Comparison of ENCODE assay signal across 8 cellular contexts in the genomic region with DNA sequence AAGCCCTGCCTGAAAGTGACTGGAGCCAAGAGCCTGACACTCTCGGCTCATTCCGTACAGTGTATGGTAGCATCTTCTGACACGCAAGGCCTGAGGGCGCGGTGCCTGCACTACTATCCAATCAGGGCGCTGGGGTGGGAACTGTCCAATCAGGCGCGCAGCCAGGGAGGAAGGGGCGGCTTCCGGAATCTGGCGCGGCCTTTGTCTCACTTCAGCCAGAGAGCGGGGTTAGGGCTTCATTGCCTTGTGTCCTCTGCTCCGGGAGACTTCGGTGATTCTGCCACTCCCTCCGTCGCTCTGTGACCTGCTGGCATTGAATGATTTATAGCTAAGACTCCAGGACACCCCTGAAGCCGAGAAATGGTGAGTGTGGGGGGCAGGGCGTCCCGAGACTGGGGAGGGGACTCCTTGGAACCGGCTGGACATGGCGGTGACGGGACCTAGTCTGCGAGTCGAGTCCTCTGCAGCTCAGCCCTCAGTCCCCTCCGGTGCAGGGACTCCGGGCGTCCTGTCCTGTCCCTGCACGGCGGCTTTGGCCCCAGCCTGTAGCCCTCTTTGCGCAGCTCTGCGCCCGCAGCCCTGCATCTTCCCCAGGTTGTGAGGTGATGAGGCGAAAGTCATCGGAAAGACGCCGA.
DNase-seq lines count a peak whose midpoint lies in the region; ATAC-seq and TF ChIP-seq lines count a peak whose summit lies in the region.
"Not testable (repeated sequence)": the region's sequence is repeated elsewhere in the genome, so short reads cannot be mapped to it uniquely, and the experiment has no call there.

No MANE protein-coding gene starts in this region.

- not testable (repeated sequence) for H3K36me3 ChIP-seq in endodermal cell (ENCODE audit: control insufficient read depth, insufficient read depth, low read length); mesenchymal stem cell (ENCODE audit: control insufficient read depth in 1 of 2, insufficient read depth in 2 of 2, low read depth in 1 of 2, low read length in 2 of 2)

- H4K91ac ChIP-seq in mesenchymal stem cell (ENCODE audit: low read length), result not testable (repeated sequence)

- H3K9ac ChIP-seq in endodermal cell (ENCODE audit: extremely low read depth, low read length, poor library complexity, severe bottlenecking), result peak overlapping the region; percentile 72
- H3K9ac ChIP-seq in mesenchymal stem cell (ENCODE audit: low read length), result peak overlapping the region; percentile 80

- not testable (repeated sequence) for H3K4ac ChIP-seq in mesenchymal stem cell (ENCODE audit: low read depth in 1 of 2, low read length in 2 of 2)

- H3K4me3 ChIP-seq in endodermal cell (ENCODE audit: low read length), result peak overlapping the region; percentile 95
- peak overlapping the region; percentile 60 to 86 for H3K4me3 ChIP-seq in mesenchymal stem cell (ENCODE audit: insufficient read depth in 1 of 2, low read depth in 1 of 2, low read length in 2 of 2)

- H3K36me3 Mint-ChIP-seq in activated CD8-positive, alpha-beta memory T cell treated with anti-CD3 and anti-CD28 coated beads, Interleukin-2, amount 10 ng/mL, durations not matched to agents 7 days and 5 days; endodermal cell (ENCODE audit: low read depth): not testable (repeated sequence)

- H3K4me2 ChIP-seq in mesenchymal stem cell (ENCODE audit: low read length, poor library complexity, severe bottlenecking), result peak overlapping the region; percentile 47

- H3K4me1 Mint-ChIP-seq in activated CD8-positive, alpha-beta memory T cell treated with anti-CD3 and anti-CD28 coated beads, Interleukin-2, amount 10 ng/mL, durations not matched to agents 7 days and 5 days, result peaks cover 27% of the 10 kb centered on the region
- H3K4me1 Mint-ChIP-seq in endodermal cell, result not testable (repeated sequence)

- TF ChIP-seq CTCF in endodermal cell (conservative IDR thresholded peaks at IDR 0.05), result not testable (repeated sequence)

- peak; percentile 41 for DNase-seq in COLO829 (ENCODE audit: low spot score)
- peak; percentile 73 for DNase-seq in HS-27A (ENCODE audit: low read depth)
- peak; percentile 88 to 89 for DNase-seq in NOMO-1 (lab: John Stamatoyannopoulos, UW; ENCODE audit: unreplicated experiment in 2 of 2)
- DNase-seq in activated CD8-positive, alpha-beta memory T cell treated with anti-CD3 and anti-CD28 coated beads, Interleukin-2, amount 10 ng/mL, durations not matched to agents 7 days and 5 days, result peak; percentile 96
- DNase-seq in endodermal cell, result peak; percentile 96
- DNase-seq in mesenchymal stem cell, result peak; percentile 95
- peak; percentile 68 for DNase-seq in stimulated activated CD8-positive, alpha-beta memory T cell treated with anti-CD3 and anti-CD28 coated beads, Interleukin-12 subunit alpha, Interleukin-12 subunit beta, amount 100 ng/mL, for 24 hours (ENCODE audit: extremely low read depth)

- ATAC-seq in GM21360 (IDR thresholded peaks at IDR 0.05; ENCODE audit: unreplicated experiment), result peak; percentile 99
- ATAC-seq in activated CD8-positive, alpha-beta memory T cell treated with anti-CD3 and anti-CD28 coated beads, Interleukin-2, amount 10 ng/mL, durations not matched to agents 7 days and 5 days, result peak; percentile 100

- H3K9me3 Mint-ChIP-seq in activated CD8-positive, alpha-beta memory T cell treated with anti-CD3 and anti-CD28 coated beads, Interleukin-2, amount 10 ng/mL, durations not matched to agents 7 days and 5 days (ENCODE audit: low read depth), result not testable (repeated sequence)
- H3K9me3 Mint-ChIP-seq in endodermal cell, result peaks cover 25% of the 10 kb centered on the region

- H3K4me1 ChIP-seq in endodermal cell (ENCODE audit: control insufficient read depth, insufficient read depth, low read length); mesenchymal stem cell (ENCODE audit: control insufficient read depth, insufficient read depth, low read depth, low read length): not testable (repeated sequence)

- H3K4me3 Mint-ChIP-seq in activated CD8-positive, alpha-beta memory T cell treated with anti-CD3 and anti-CD28 coated beads, Interleukin-2, amount 10 ng/mL, durations not matched to agents 7 days and 5 days, result peak overlapping the region; percentile 90
- peak overlapping the region; percentile 81 for H3K4me3 Mint-ChIP-seq in endodermal cell

- H2BK5ac ChIP-seq in mesenchymal stem cell (ENCODE audit: low read depth, low read length, poor library complexity, severe bottlenecking), result not testable (repeated sequence)

- CTCF ChIA-PET in activated CD8-positive, alpha-beta memory T cell treated with anti-CD3 and anti-CD28 coated beads, Interleukin-2, amount 10 ng/mL, durations not matched to agents 7 days and 5 days (lab: Charles Lee), result not testable (repeated sequence)

- not testable (repeated sequence) for H3K27me3 Mint-ChIP-seq in activated CD8-positive, alpha-beta memory T cell treated with anti-CD3 and anti-CD28 coated beads, Interleukin-2, amount 10 ng/mL, durations not matched to agents 7 days and 5 days; endodermal cell (ENCODE audit: insufficient read depth)

- not testable (repeated sequence) for H2BK15ac ChIP-seq in mesenchymal stem cell (ENCODE audit: low read depth, poor library complexity, severe bottlenecking)

- peak overlapping the region; percentile 87 for H3K27ac Mint-ChIP-seq in activated CD8-positive, alpha-beta memory T cell treated with anti-CD3 and anti-CD28 coated beads, Interleukin-2, amount 10 ng/mL, durations not matched to agents 7 days and 5 days
- H3K27ac Mint-ChIP-seq in endodermal cell, result peak overlapping the region; percentile 97

- not testable (repeated sequence) for H3K23ac ChIP-seq in mesenchymal stem cell (ENCODE audit: low read length in 2 of 2)

- not testable (repeated sequence) for H2AK5ac ChIP-seq in mesenchymal stem cell (ENCODE audit: low read length, severe bottlenecking)

- H3K27me3 ChIP-seq in endodermal cell (ENCODE audit: control insufficient read depth, insufficient read depth, low read length, poor library complexity, severe bottlenecking); mesenchymal stem cell (ENCODE audit: control insufficient read depth in 1 of 2, insufficient read depth in 1 of 2, low read length in 2 of 2): not testable (repeated sequence)

- H2BK12ac ChIP-seq in mesenchymal stem cell (ENCODE audit: low read length in 2 of 2), result not testable (repeated sequence)

- not testable (repeated sequence) for H3K18ac ChIP-seq in mesenchymal stem cell (ENCODE audit: low read depth in 1 of 2, low read length in 2 of 2)

- not testable (repeated sequence) for H3K79me1 ChIP-seq in mesenchymal stem cell (replicated peaks; ENCODE audit: low read length, poor library complexity, severe bottlenecking)

- H2AFZ ChIP-seq in mesenchymal stem cell (ENCODE audit: low read depth, low read length), result peak overlapping the region; percentile 82

- H4K8ac ChIP-seq in mesenchymal stem cell (ENCODE audit: low read length), result not testable (repeated sequence)

- WGBS in endodermal cell (ENCODE audit: insufficient coverage in 1 of 2, insufficient read length in 1 of 2), 2 experiments, result 0 to 3% methylated on average over 2 to 25 of the region's 37 CpGs
- 1% methylated on average over 17 of the region's 37 CpGs for WGBS in mesenchymal stem cell

- H3K9me3 ChIP-seq in endodermal cell (ENCODE audit: control insufficient read depth, low read length); mesenchymal stem cell (ENCODE audit: control insufficient read depth, low read length): not testable (repeated sequence)

- peak overlapping the region; percentile 91 for H3K27ac ChIP-seq in endodermal cell (ENCODE audit: low read depth, low read length)
- H3K27ac ChIP-seq in mesenchymal stem cell (ENCODE audit: low read length, poor library complexity, severe bottlenecking), result not testable (repeated sequence)

- H3K14ac ChIP-seq in mesenchymal stem cell (ENCODE audit: low read length in 2 of 2), result not testable (repeated sequence)

- H2BK120ac ChIP-seq in mesenchymal stem cell (ENCODE audit: low read depth, low read length), result not testable (repeated sequence)

Comparison
In these comparisons a context has a peak if more than half of its experiments do, and no peak if none do; other contexts are left out.
1. DNase-seq: peak in every context shown above with its lines; median percentile 96 in activated CD8-positive, alpha-beta memory T cell treated with anti-CD3 and anti-CD28 coated beads, Interleukin-2, amount 10 ng/mL, durations not matched to agents 7 days and 5 days; 96 in endodermal cell; 95 in mesenchymal stem cell; 88 in NOMO-1; 73 in HS-27A; 68 in stimulated activated CD8-positive, alpha-beta memory T cell treated with anti-CD3 and anti-CD28 coated beads, Interleukin-12 subunit alpha, Interleukin-12 subunit beta, amount 100 ng/mL, for 24 hours; 41 in COLO829.